ENCODE assay signal across 8 cellular contexts in genomic region chr7:80499350-80499955, GRCh38. TPM values are rescaled to one million over a fixed set of nuclear protein-coding genes. Genes with fewer than 3 reads are reported as not detected.
DNase-seq lines count a peak whose midpoint lies in the region; ATAC-seq, FAIRE-seq and TF ChIP-seq lines count a peak whose summit lies in the region.

No MANE protein-coding gene starts in this region.

- peak; percentile 87 for DNase-seq in HCT116 (ENCODE audit: low read depth, low spot score)
- peak; percentile 94 for DNase-seq in astrocyte (ENCODE audit: low read depth)
- peak; percentile 75 for DNase-seq in hepatocyte (ENCODE audit: low spot score)
- DNase-seq in spleen: no peak
- DNase-seq in activated CD8-positive, alpha-beta memory T cell treated with anti-CD3 and anti-CD28 coated beads, Interleukin-2, amount 10 ng/mL, durations not matched to agents 7 days and 5 days: no peak
- no peak for DNase-seq in NCI-H1105 (lab: John Stamatoyannopoulos, UW)
- no peak for DNase-seq in AG08395 (ENCODE audit: low spot score)

- H3K79me2 ChIP-seq in HCT116 (ENCODE audit: insufficient read depth, low read length) (no peaks in the 10 kb centered on the region), astrocyte (ENCODE audit: insufficient read depth, low read length) (no peaks in the 10 kb centered on the region), hepatocyte (no peaks in the 10 kb centered on the region)

- H3K27me3 ChIP-seq in HCT116 (ENCODE audit: insufficient read depth, low read length): no peaks in the 10 kb centered on the region
- H3K27me3 ChIP-seq in astrocyte (ENCODE audit: insufficient read depth, low read length): no peaks in the 10 kb centered on the region
- H3K27me3 ChIP-seq in hepatocyte: no peaks in the 10 kb centered on the region
- no peaks in the 10 kb centered on the region for H3K27me3 ChIP-seq in spleen (replicated peaks in 1 of 7)

- BruUV-seq in HCT116 (replicated peaks; lab: Mats Ljungman, UMichigan): no TSS peak

- RAD21 ChIA-PET in HCT116 (lab: Charles Lee; ENCODE audit: low non-redundant PET in 1 of 2, low total read pairs in 2 of 2, uncharacterized antibody in 2 of 2, unreplicated experiment in 2 of 2): no interaction called here

- H3K9ac ChIP-seq in HCT116 (ENCODE audit: low read length): peak overlapping the region; percentile 52
- H3K9ac ChIP-seq in astrocyte (ENCODE audit: low read length): peak overlapping the region; percentile 75

- TF ChIP-seq POLR2A in HCT116 (IDR thresholded peaks at IDR 0.05; ENCODE audit: borderline replicate concordance, extremely low read depth, insufficient read depth, insufficient read length): no peak
- no peak for TF ChIP-seq POLR2A in spleen (IDR thresholded peaks at IDR 0.05)

- H3K9me2 ChIP-seq in HCT116 (ENCODE audit: insufficient read depth) (no peaks in the 10 kb centered on the region), hepatocyte (replicated peaks; ENCODE audit: insufficient read depth) (no peaks in the 10 kb centered on the region)

- H2AFZ ChIP-seq in HCT116 (ENCODE audit: low read depth, low read length, poor library complexity, severe bottlenecking) (peak overlapping the region; percentile 94), astrocyte (ENCODE audit: low read depth, low read length) (no peak overlapping the region), hepatocyte (peak overlapping the region; percentile 15)

- no peak for TF ChIP-seq RAD21 in HCT116 (IDR thresholded peaks at IDR 0.05; ENCODE audit: low read depth)

- no peak overlapping the region; a peak in 1 of 4 replicates for H3K4me3 ChIP-seq in HCT116 (replicated peaks in 1 of 2; ENCODE audit: low read depth in 1 of 2, low read length in 2 of 2)
- no peak overlapping the region for H3K4me3 ChIP-seq in astrocyte (ENCODE audit: insufficient read depth, low read depth, low read length)
- no peak overlapping the region for H3K4me3 ChIP-seq in hepatocyte
- H3K4me3 ChIP-seq in spleen: no peak overlapping the region

- H3K4me1 ChIP-seq in HCT116 (ENCODE audit: control insufficient read depth in 1 of 2, insufficient read depth in 2 of 2, low read length in 2 of 2): peaks cover 23 to 42% of the 10 kb centered on the region in 2 experiments
- H3K4me1 ChIP-seq in astrocyte (ENCODE audit: insufficient read depth, low read length): peaks cover 18% of the 10 kb centered on the region
- H3K4me1 ChIP-seq in hepatocyte (ENCODE audit: insufficient read depth): peaks cover 4% of the 10 kb centered on the region
- peaks cover 0 to 17% (median 5%) of the 10 kb centered on the region in 6 donors for H3K4me1 ChIP-seq in spleen

- intact Hi-C loops in HCT116 (cut with micrococcal nuclease) (no loop called here), spleen (cut with DNase I; ENCODE audit: low total_unique reads) (no loop called here)

- CTCF ChIA-PET in HCT116 (lab: Charles Lee): no interaction called here
- CTCF ChIA-PET in activated CD8-positive, alpha-beta memory T cell treated with anti-CD3 and anti-CD28 coated beads, Interleukin-2, amount 10 ng/mL, durations not matched to agents 7 days and 5 days (lab: Charles Lee): no interaction called here

- ATAC-seq in HCT116 (peak; percentile 97), GM18519 (IDR thresholded peaks at IDR 0.05; ENCODE audit: low FRiP score, unreplicated experiment) (no peak)
- ATAC-seq in activated CD8-positive, alpha-beta memory T cell treated with anti-CD3 and anti-CD28 coated beads, Interleukin-2, amount 10 ng/mL, durations not matched to agents 7 days and 5 days: no peak

- H3K9me3 Mint-ChIP-seq in astrocyte (ENCODE audit: unreplicated experiment): no peaks in the 10 kb centered on the region
- H3K9me3 Mint-ChIP-seq in activated CD8-positive, alpha-beta memory T cell treated with anti-CD3 and anti-CD28 coated beads, Interleukin-2, amount 10 ng/mL, durations not matched to agents 7 days and 5 days (ENCODE audit: low read depth): peaks cover 5% of the 10 kb centered on the region

- H4K20me1 ChIP-seq in HCT116 (ENCODE audit: insufficient read depth) (no peaks in the 10 kb centered on the region), astrocyte (ENCODE audit: insufficient read depth, low read length) (no peaks in the 10 kb centered on the region), hepatocyte (ENCODE audit: insufficient read depth, poor library complexity, severe bottlenecking) (no peaks in the 10 kb centered on the region)

- WGBS in hepatocyte (ENCODE audit: low lambda C conversion rate, missing lambda C conversion rate): 64% methylated on average over 1 of the region's 1 CpG
- WGBS in spleen, 5 donors: 48 to 83% (median 79%) methylated on average over 1 of the region's 1 CpG

- no peak for TF ChIP-seq CTCF in HCT116 (IDR thresholded peaks at IDR 0.05 in 2 of 3, conservative IDR thresholded peaks at IDR 0.05 in 1 of 3; ENCODE audit: borderline replicate concordance in 1 of 3, insufficient read depth in 1 of 3, low read depth in 2 of 3, low read length in 2 of 3)
- TF ChIP-seq CTCF in astrocyte (IDR thresholded peaks at IDR 0.05; ENCODE audit: insufficient read depth, low read depth, low read length): no peak
- no peak for TF ChIP-seq CTCF in hepatocyte (IDR thresholded peaks at IDR 0.05; ENCODE audit: poor library complexity)
- no peak for TF ChIP-seq CTCF in spleen (IDR thresholded peaks at IDR 0.05 in 8 of 11, conservative IDR thresholded peaks at IDR 0.05 in 3 of 11)

- H3K27ac Mint-ChIP-seq in astrocyte (ENCODE audit: unreplicated experiment): peak overlapping the region; percentile 91
- H3K27ac Mint-ChIP-seq in activated CD8-positive, alpha-beta memory T cell treated with anti-CD3 and anti-CD28 coated beads, Interleukin-2, amount 10 ng/mL, durations not matched to agents 7 days and 5 days: no peak overlapping the region

- H3K27ac ChIP-seq in HCT116 (ENCODE audit: low read depth, low read length) (peak overlapping the region; percentile 85; the same call in 1 of the 2 replicates), astrocyte (ENCODE audit: low read depth, low read length) (peak overlapping the region; percentile 92), hepatocyte (peak overlapping the region; percentile 76), spleen (peak overlapping the region; percentile 45 to 76 (median 69))

- no peak overlapping the region for H3K4me3 Mint-ChIP-seq in astrocyte (ENCODE audit: unreplicated experiment)
- no peak overlapping the region for H3K4me3 Mint-ChIP-seq in activated CD8-positive, alpha-beta memory T cell treated with anti-CD3 and anti-CD28 coated beads, Interleukin-2, amount 10 ng/mL, durations not matched to agents 7 days and 5 days

- peak overlapping the region; percentile 66 for H3K4me2 ChIP-seq in HCT116 (ENCODE audit: low read length)
- peak overlapping the region; percentile 67 for H3K4me2 ChIP-seq in astrocyte (ENCODE audit: low read length)
- peak overlapping the region; percentile 7 for H3K4me2 ChIP-seq in hepatocyte

- H3K36me3 ChIP-seq in HCT116 (ENCODE audit: control insufficient read depth in 1 of 2, insufficient read depth in 2 of 2, low read length in 2 of 2) (no peaks in the 10 kb centered on the region), astrocyte (ENCODE audit: insufficient read depth, low read length) (no peaks in the 10 kb centered on the region), hepatocyte (replicated peaks; ENCODE audit: insufficient read depth, low read depth) (no peaks in the 10 kb centered on the region), spleen (no peaks in the 10 kb centered on the region)

- peak; percentile 98 for FAIRE-seq in astrocyte (lab: Jason Lieb, UNC)

- H3K9me3 ChIP-seq in HCT116 (ENCODE audit: control insufficient read depth in 1 of 2, insufficient read depth in 1 of 2, low read depth in 1 of 2, low read length in 2 of 2) (no peaks in the 10 kb centered on the region), astrocyte (ENCODE audit: insufficient read depth, low read depth, low read length) (no peaks in the 10 kb centered on the region), hepatocyte (ENCODE audit: low read depth) (no peaks in the 10 kb centered on the region), spleen (no peaks in the 10 kb centered on the region)

- H3K27me3 Mint-ChIP-seq in astrocyte (ENCODE audit: low read depth, unreplicated experiment): no peaks in the 10 kb centered on the region
- H3K27me3 Mint-ChIP-seq in activated CD8-positive, alpha-beta memory T cell treated with anti-CD3 and anti-CD28 coated beads, Interleukin-2, amount 10 ng/mL, durations not matched to agents 7 days and 5 days: no peaks in the 10 kb centered on the region

- POLR2A ChIA-PET in HCT116 (lab: Charles Lee): no interaction called here

- H3K36me3 Mint-ChIP-seq in astrocyte (ENCODE audit: low read depth, unreplicated experiment): no peaks in the 10 kb centered on the region
- H3K36me3 Mint-ChIP-seq in activated CD8-positive, alpha-beta memory T cell treated with anti-CD3 and anti-CD28 coated beads, Interleukin-2, amount 10 ng/mL, durations not matched to agents 7 days and 5 days: no peaks in the 10 kb centered on the region

- H3K4me1 Mint-ChIP-seq in astrocyte (ENCODE audit: low read depth, unreplicated experiment): peaks cover 16% of the 10 kb centered on the region
- no peaks in the 10 kb centered on the region for H3K4me1 Mint-ChIP-seq in activated CD8-positive, alpha-beta memory T cell treated with anti-CD3 and anti-CD28 coated beads, Interleukin-2, amount 10 ng/mL, durations not matched to agents 7 days and 5 days

TF ChIP-seq in HCT116, 20 proteins besides CTCF, POLR2A, EP300 and RAD21 (continues in another document):
- peak; percentile 49; the same call in 1 of the 2 replicates for TF ChIP-seq SP1 (IDR thresholded peaks at IDR 0.05; ENCODE audit: low read depth)
- no peak for TF ChIP-seq EZH2phosphoT487 (IDR thresholded peaks at IDR 0.05; ENCODE audit: borderline replicate concordance)
- peak; percentile 59; the same call in 1 of the 2 replicates for TF ChIP-seq FOSL1 (IDR thresholded peaks at IDR 0.05; ENCODE audit: low read depth)
- peak; percentile 25; the same call in 1 of the 2 replicates for TF ChIP-seq SRF (IDR thresholded peaks at IDR 0.05; ENCODE audit: low read depth)
- TF ChIP-seq POLR2AphosphoS5 (IDR thresholded peaks at IDR 0.05; ENCODE audit: low read depth, low read length): no peak
- TF ChIP-seq, protein P1, sequence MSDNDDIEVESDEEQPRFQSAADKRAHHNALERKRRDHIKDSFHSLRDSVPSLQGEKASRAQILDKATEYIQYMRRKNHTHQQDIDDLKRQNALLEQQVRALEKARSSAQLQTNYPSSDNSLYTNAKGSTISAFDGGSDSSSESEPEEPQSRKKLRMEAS (IDR thresholded peaks at IDR 0.05): peak; percentile 44; the same call in 1 of the 2 replicates

RNA-seq across cellular contexts. Expression of gene GNAT3, which starts 12.4 kb away (rescaled TPM):
- total RNA-seq in HCT116 (2021; ENCODE audit: unreplicated experiment) (not detected), astrocyte (not detected in 2 replicates), hepatocyte (not detected in 2 replicates), spleen (not detected)
- polyA plus RNA-seq in HCT116 (2012): not detected in 2 replicates
- polyA plus RNA-seq in hepatocyte (not detected in 2 replicates), spleen (not detected)
- total RNA-seq in activated CD8-positive, alpha-beta memory T cell treated with anti-CD3 and anti-CD28 coated beads, Interleukin-2, amount 10 ng/mL, durations not matched to agents 7 days and 5 days: not detected

Comparison
In these comparisons a context has a peak if more than half of its experiments do, and no peak if none do; other contexts are left out.
1. DNase-seq: peak in HCT116 (single experiment), astrocyte (single experiment) and hepatocyte (single experiment); none in spleen (single experiment), activated CD8-positive, alpha-beta memory T cell treated with anti-CD3 and anti-CD28 coated beads, Interleukin-2, amount 10 ng/mL, durations not matched to agents 7 days and 5 days (single experiment), NCI-H1105 (single experiment) and AG08395 (single experiment).
2. H3K4me2 ChIP-seq: peak in every context shown above with its lines; median percentile 67 in astrocyte; 66 in HCT116; 7 in hepatocyte.
3. Peak in every context shown above with its lines, with median percentiles within 50 percentile points of each other: H3K27ac ChIP-seq.